17 cellular contexts compared by ENCODE assay signal in the genomic region with DNA sequence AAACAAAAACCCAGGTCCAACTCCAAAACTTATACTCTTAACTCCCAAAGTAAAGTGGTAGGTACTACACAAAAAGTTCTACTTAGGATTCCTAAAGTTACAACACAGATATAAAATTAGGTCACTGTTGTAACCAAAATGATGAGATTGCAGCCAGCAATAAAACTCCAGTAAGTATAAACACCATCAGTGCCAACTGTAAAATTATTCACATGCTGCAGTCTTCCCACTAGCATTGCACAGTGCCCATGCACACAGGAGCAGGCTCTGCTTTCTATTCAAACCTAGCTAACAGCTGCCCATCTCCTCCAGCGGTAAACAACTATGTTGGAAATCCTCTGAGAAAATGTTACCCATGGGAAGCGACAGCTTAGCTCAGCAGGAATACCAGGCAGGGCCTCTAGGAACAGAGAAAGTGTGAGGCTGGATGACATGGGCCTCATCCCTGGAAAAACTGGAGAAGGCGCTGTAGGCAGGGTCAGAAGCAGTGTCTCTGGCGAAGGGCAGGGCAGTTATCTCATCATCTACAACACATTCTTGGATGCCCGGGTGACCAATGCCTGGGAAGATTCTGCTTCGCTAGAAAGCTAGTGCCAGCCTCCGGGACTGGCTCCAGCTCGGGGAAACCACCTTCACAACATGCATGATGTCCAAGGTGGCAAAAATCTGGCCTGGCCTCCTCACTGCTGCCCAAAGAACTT. TPM values are rescaled to one million over a fixed set of nuclear protein-coding genes. Genes with fewer than 3 reads are reported as not detected.
DNase-seq lines count a peak whose midpoint lies in the region; ATAC-seq and TF ChIP-seq lines count a peak whose summit lies in the region.
"Had no signal": no experiment of that assay in that cellular context is flagged by ENCODE, and none has a peak within 500 bp of the region (broad histone marks: within the 10 kb centered on the region; RNA-seq: fewer than 3 reads in every experiment).

No MANE protein-coding gene starts in this region.

- ATAC-seq in Right ventricle myocardium superior (ENCODE audit: poor library complexity) = peak; percentile 19
- ATAC-seq: T-helper 17 cell had no signal

- no peaks in the 10 kb centered on the region for H3K9me3 ChIP-seq in adipocyte (ENCODE audit: control insufficient read depth, low read length)
- H3K9me3 ChIP-seq in testis = no peaks in the 10 kb centered on the region
- H3K9me3 ChIP-seq: heart left ventricle had no signal

- intact Hi-C loops in Right ventricle myocardium superior (cut with DNase I) = no loop called here
- intact Hi-C loops in cardiac septum (cut with DNase I) = no loop called here
- intact Hi-C loops in testis (cut with DNase I; ENCODE audit: low total_unique reads) = no loop called here

- no peak for DNase-seq in Right ventricle myocardium superior
- DNase-seq in cardiac septum (ENCODE audit: low spot score) = no peak
- peak; percentile 39 for DNase-seq in adipocyte (ENCODE audit: low read depth)
- DNase-seq in medulla oblongata (ENCODE audit: extremely low spot score) = peak; percentile 14
- peak; percentile 62 for DNase-seq in testis
- DNase-seq in NCI-H510A (lab: John Stamatoyannopoulos, UW) = no peak
- no peak for DNase-seq in HK-2 (ENCODE audit: unreplicated experiment)
- DNase-seq in NK-92 (lab: John Stamatoyannopoulos, UW; ENCODE audit: unreplicated experiment) = no peak
- DNase-seq: ACHN, heart left ventricle, kidney glomerular epithelial cell, NCI-H1417 treated with DMSO at 0.1 percent for 48 hours, NCI-H446 treated with DMSO at 0.1 percent for 48 hours, T-helper 17 cell had no signal

- no peak overlapping the region for H3K9ac ChIP-seq in adipocyte (ENCODE audit: low read length)
- H3K9ac ChIP-seq: neural progenitor cell had no signal

- H3K36me3 ChIP-seq in adipocyte (ENCODE audit: control insufficient read depth, insufficient read depth, low read length, severe bottlenecking) = no peaks in the 10 kb centered on the region
- H3K36me3 ChIP-seq in testis (ENCODE audit: low read depth, missing control alignments) = no peaks in the 10 kb centered on the region
- H3K36me3 ChIP-seq: neural progenitor cell had no signal

- peak overlapping the region; percentile 13 to 39 for H3K27ac ChIP-seq in testis
- H3K27ac ChIP-seq: neural progenitor cell, PC-9 had no signal

- no peak for TF ChIP-seq CTCF in testis (IDR thresholded peaks at IDR 0.05)

- H3K4me3 ChIP-seq in adipocyte (ENCODE audit: low read length) = no peak overlapping the region
- H3K4me3 ChIP-seq in testis = no peak overlapping the region
- H3K4me3 ChIP-seq: heart left ventricle, neural progenitor cell, PC-9, smooth muscle cell had no signal

- 51 to 70% methylated on average over 8 of the region's 8 CpGs for WGBS in testis, 2 donors

- no peak for TF ChIP-seq POLR2A in testis (IDR thresholded peaks at IDR 0.05)

- H3K27me3 ChIP-seq in adipocyte (replicated peaks; ENCODE audit: control insufficient read depth, insufficient read depth, low read length) = no peaks in the 10 kb centered on the region
- H3K27me3 ChIP-seq in testis = no peaks in the 10 kb centered on the region
- H3K27me3 ChIP-seq: heart left ventricle had no signal

- H3K4me1 ChIP-seq in adipocyte (ENCODE audit: control insufficient read depth, insufficient read depth, low read length) = peaks cover 15% of the 10 kb centered on the region
- H3K4me1 ChIP-seq in testis = peaks cover 50% of the 10 kb centered on the region
- H3K4me1 ChIP-seq: neural progenitor cell had no signal

RNA-seq across cellular contexts. Expression of a gene that starts 9.1 kb away (rescaled TPM):
- total RNA-seq in Right ventricle myocardium superior = 77.1 TPM
- 37.6 TPM for total RNA-seq in cardiac septum
- 10 to 100 TPM; 49.1 to 58.5 TPM for total RNA-seq in testis
- 39.2 TPM for polyA plus RNA-seq in testis (ENCODE audit: insufficient read depth, low read depth, low replicate concordance)

Comparison
In these comparisons a context has a peak if more than half of its experiments do, and no peak if none do; other contexts are left out.
1. DNase-seq: peak in adipocyte (single experiment), medulla oblongata (single experiment) and testis (single experiment); none in Right ventricle myocardium superior (single experiment), cardiac septum (single experiment), NCI-H510A (single experiment), HK-2 (single experiment) and NK-92 (single experiment).